Comparison of ENCODE assay signal across 7 cellular contexts in genomic region chr1:202968351-202968750, GRCh38. TPM values are rescaled to one million over a fixed set of nuclear protein-coding genes. Genes with fewer than 3 reads are reported as not detected.
DNase-seq lines count a peak whose midpoint lies in the region; ATAC-seq, FAIRE-seq and TF ChIP-seq lines count a peak whose summit lies in the region.
"Had no signal": no experiment of that assay in that cellular context is flagged by ENCODE, and none has a peak within 500 bp of the region (broad histone marks: within the 10 kb centered on the region; RNA-seq: fewer than 3 reads in every experiment).

No MANE protein-coding gene starts in this region.

- no peaks in the 10 kb centered on the region for H3K27me3 ChIP-seq in right atrium auricular region
- no peaks in the 10 kb centered on the region for H3K27me3 ChIP-seq in keratinocyte (ENCODE audit: control insufficient read depth, extremely low read depth, insufficient read depth, low read length)
- no peaks in the 10 kb centered on the region for H3K27me3 ChIP-seq in uterus

- ATAC-seq in left ventricle myocardium superior, result no peak
- ATAC-seq in GM21529 (IDR thresholded peaks at IDR 0.05; ENCODE audit: unreplicated experiment), result no peak

- no peak overlapping the region for H3K4me2 ChIP-seq in keratinocyte (ENCODE audit: control insufficient read depth, extremely low read depth, insufficient read depth, low read depth, low read length)

- peaks cover 3% of the 10 kb centered on the region for H3K9me1 ChIP-seq in keratinocyte (ENCODE audit: control insufficient read depth, extremely low read depth, insufficient read depth, low read length)

- no peak for TF ChIP-seq POLR2A in uterus (IDR thresholded peaks at IDR 0.05)

- H3K9me3 ChIP-seq in right atrium auricular region, result no peaks in the 10 kb centered on the region
- H3K9me3 ChIP-seq in keratinocyte (ENCODE audit: control insufficient read depth, low read depth, low read length), result no peaks in the 10 kb centered on the region
- no peaks in the 10 kb centered on the region for H3K9me3 ChIP-seq in uterus

- no peaks in the 10 kb centered on the region for H4K20me1 ChIP-seq in keratinocyte (ENCODE audit: control insufficient read depth, extremely low read depth, insufficient read depth, low read length)

- intact Hi-C loops in left ventricle myocardium superior (cut with micrococcal nuclease) (no loop called here), uterus (cut with DNase I; ENCODE audit: low total_unique reads) (no loop called here)

- peak overlapping the region; percentile 97 to 98 for H3K27ac ChIP-seq in right atrium auricular region
- H3K27ac ChIP-seq in keratinocyte (ENCODE audit: control insufficient read depth, insufficient read depth, low read length), result no peak overlapping the region
- peak overlapping the region; percentile 94 to 95 for H3K27ac ChIP-seq in uterus

- H3K9ac ChIP-seq in keratinocyte (ENCODE audit: control insufficient read depth, extremely low read depth, insufficient read depth, low read length), result no peak overlapping the region

- TF ChIP-seq CTCF in right atrium auricular region (IDR thresholded peaks at IDR 0.05) (no peak), keratinocyte (optimal IDR thresholded peaks at IDR 0.05 in 1 of 3, IDR thresholded peaks at IDR 0.05 in 1 of 3, conservative IDR thresholded peaks at IDR 0.05 in 1 of 3; ENCODE audit: extremely low read depth in 1 of 3, insufficient read depth in 2 of 3, low read length in 3 of 3) (no peak), uterus (IDR thresholded peaks at IDR 0.05) (no peak)

- no peak overlapping the region for H3K4me3 ChIP-seq in right atrium auricular region
- no peak overlapping the region for H3K4me3 ChIP-seq in keratinocyte (ENCODE audit: control insufficient read depth in 2 of 3, extremely low read depth in 1 of 3, insufficient read depth in 2 of 3, low read depth in 1 of 3, low read length in 3 of 3)
- peak overlapping the region in 1 of 2 donors; percentile 57 for H3K4me3 ChIP-seq in uterus

- dilution Hi-C loops in keratinocyte (cut with MboI; ENCODE audit: extremely low pct_ligation_motif_present, low sequenced_read_pairs), result no loop called here

- H3K36me3 ChIP-seq in right atrium auricular region, result peaks cover 9% of the 10 kb centered on the region
- peaks cover 6 to 14% of the 10 kb centered on the region in 2 experiments for H3K36me3 ChIP-seq in keratinocyte (ENCODE audit: control insufficient read depth in 2 of 2, extremely low read depth in 1 of 2, insufficient read depth in 2 of 2, low read length in 2 of 2)
- H3K36me3 ChIP-seq in uterus, result no peaks in the 10 kb centered on the region

- DNase-seq in right atrium auricular region (ENCODE audit: low spot score) (no peak), left ventricle myocardium superior (no peak), keratinocyte (ENCODE audit: low read depth, low spot score) (no peak), uterus (no peak), HCEC 1CT (no peak)

- H3K79me2 ChIP-seq in keratinocyte (ENCODE audit: control insufficient read depth, insufficient read depth, low read length), result peaks cover 17% of the 10 kb centered on the region

- peaks cover 0 to 47% of the 10 kb centered on the region in 2 donors for H3K4me1 ChIP-seq in right atrium auricular region
- peaks cover 36% of the 10 kb centered on the region for H3K4me1 ChIP-seq in keratinocyte (ENCODE audit: control insufficient read depth, extremely low read depth, insufficient read depth, low read length)
- no peaks in the 10 kb centered on the region for H3K4me1 ChIP-seq in uterus

- peak overlapping the region; percentile 23 for H2AFZ ChIP-seq in keratinocyte (ENCODE audit: control insufficient read depth, low read length)

- FAIRE-seq in keratinocyte (lab: Jason Lieb, UNC), result no peak
- FAIRE-seq: colon had no signal

RNA-seq across cellular contexts. Expression of gene CYB5R1, which starts 1.3 kb away (rescaled TPM):
- total RNA-seq in right atrium auricular region, result 100 to 1,000 TPM in 1 of 2 donors, 10 to 100 TPM in 1; 85.9 to 104 TPM
- 104 TPM for total RNA-seq in left ventricle myocardium superior
- polyA plus RNA-seq in keratinocyte, result 199 to 336 TPM (median 232 TPM) in 3 replicates
- polyA plus RNA-seq in keratinocyte (2011; ENCODE audit: low read depth), result 186 TPM
- 251 and 266 TPM in 2 replicates for polyA plus RNA-seq in keratinocyte (2011; cell fraction: cytosol; rRNA removed)
- 527 and 532 TPM in 2 replicates for polyA plus RNA-seq in keratinocyte (2011; cell fraction: nucleus; rRNA removed)
- polyA plus RNA-seq in keratinocyte (2012; ENCODE audit: low replicate concordance), result 177 and 371 TPM in 2 replicates
- 97.4 to 240 TPM (median 168 TPM) in 3 replicates for polyA minus RNA-seq in keratinocyte
- polyA minus RNA-seq in keratinocyte (2011; cell fraction: cytosol; rRNA and poly(A)+ RNA removed), result 159 TPM
- polyA minus RNA-seq in keratinocyte (2011; cell fraction: nucleus; rRNA and poly(A)+ RNA removed), result 206 and 253 TPM in 2 replicates
- 100 to 1,000 TPM in 1 of 4 donors, 10 to 100 TPM in 3; 25.6 to 110 (median 45.8) TPM for total RNA-seq in uterus

RNA-seq across cellular contexts. Expression of gene ADIPOR1, which starts 10.2 kb away (rescaled TPM):
- 100 to 1,000 TPM; 124 to 141 TPM for total RNA-seq in right atrium auricular region
- 88.1 TPM for total RNA-seq in left ventricle myocardium superior
- 223 to 336 TPM (median 260 TPM) in 3 replicates for polyA plus RNA-seq in keratinocyte
- 70.4 TPM for polyA plus RNA-seq in keratinocyte (2011; ENCODE audit: low read depth)
- polyA plus RNA-seq in keratinocyte (2011; cell fraction: cytosol; rRNA removed), result 311 and 372 TPM in 2 replicates
- polyA plus RNA-seq in keratinocyte (2011; cell fraction: nucleus; rRNA removed), result 146 and 152 TPM in 2 replicates
- 121 and 228 TPM in 2 replicates for polyA plus RNA-seq in keratinocyte (2012; ENCODE audit: low replicate concordance)
- polyA minus RNA-seq in keratinocyte, result 244 to 467 TPM (median 333 TPM) in 3 replicates
- 320 TPM for polyA minus RNA-seq in keratinocyte (2011; cell fraction: cytosol; rRNA and poly(A)+ RNA removed)
- polyA minus RNA-seq in keratinocyte (2011; cell fraction: nucleus; rRNA and poly(A)+ RNA removed), result 60.1 and 94.5 TPM in 2 replicates
- 10 to 100 TPM; 38.7 to 53.8 (median 47.9) TPM for total RNA-seq in uterus

RNA-seq across cellular contexts. Expression of gene TMEM183A, which starts 38.8 kb away (rescaled TPM):
- 10 to 100 TPM; 29.6 to 39.1 TPM for total RNA-seq in right atrium auricular region
- total RNA-seq in left ventricle myocardium superior, result 24.3 TPM
- 87.4 to 91.8 TPM (median 88.2 TPM) in 3 replicates for polyA plus RNA-seq in keratinocyte
- polyA plus RNA-seq in keratinocyte (2011; ENCODE audit: low read depth), result 34.0 TPM
- polyA plus RNA-seq in keratinocyte (2011; cell fraction: cytosol; rRNA removed), result 88.9 and 91.5 TPM in 2 replicates
- 62.8 and 67.7 TPM in 2 replicates for polyA plus RNA-seq in keratinocyte (2011; cell fraction: nucleus; rRNA removed)
- 48.0 and 50.4 TPM in 2 replicates for polyA plus RNA-seq in keratinocyte (2012; ENCODE audit: low replicate concordance)
- polyA minus RNA-seq in keratinocyte, result 96.0 to 123 TPM (median 119 TPM) in 3 replicates
- polyA minus RNA-seq in keratinocyte (2011; cell fraction: cytosol; rRNA and poly(A)+ RNA removed), result 58.3 TPM
- polyA minus RNA-seq in keratinocyte (2011; cell fraction: nucleus; rRNA and poly(A)+ RNA removed), result 16.4 and 30.5 TPM in 2 replicates
- total RNA-seq in uterus, result 100 to 1,000 TPM in 1 of 4 donors, 10 to 100 TPM in 3; 25.9 to 109 (median 68.1) TPM

RNA-seq across cellular contexts. Expression of gene KLHL12, which starts 41.3 kb away (rescaled TPM):
- total RNA-seq in right atrium auricular region (10 to 100 TPM; 13.9 to 18.4 TPM), left ventricle myocardium superior (18.8 TPM), uterus (10 to 100 TPM in 3 of 4 donors, 1 to 10 TPM in 1; 6.4 to 34.1 (median 20.4) TPM)
- polyA plus RNA-seq in keratinocyte, result 26.4 to 32.3 TPM (median 28.6 TPM) in 3 replicates
- 34.5 TPM for polyA plus RNA-seq in keratinocyte (2011; ENCODE audit: low read depth)
- polyA plus RNA-seq in keratinocyte (2011; cell fraction: cytosol; rRNA removed), result 17.5 and 30.2 TPM in 2 replicates
- 30.2 and 36.0 TPM in 2 replicates for polyA plus RNA-seq in keratinocyte (2011; cell fraction: nucleus; rRNA removed)
- polyA plus RNA-seq in keratinocyte (2012; ENCODE audit: low replicate concordance), result 14.5 and 20.5 TPM in 2 replicates
- polyA minus RNA-seq in keratinocyte, result 22.4 to 36.2 TPM (median 31.7 TPM) in 3 replicates
- polyA minus RNA-seq in keratinocyte (2011; cell fraction: cytosol; rRNA and poly(A)+ RNA removed), result 15.5 TPM
- 13.5 and 19.1 TPM in 2 replicates for polyA minus RNA-seq in keratinocyte (2011; cell fraction: nucleus; rRNA and poly(A)+ RNA removed)

RNA-seq across cellular contexts. Expression of gene PPFIA4, which starts 57.9 kb away (rescaled TPM):
- total RNA-seq in right atrium auricular region, result 10 to 100 TPM; 16.3 to 19.2 TPM
- 21.3 TPM for total RNA-seq in left ventricle myocardium superior
- 0.63 to 4.2 TPM (median 2.3 TPM) in 3 replicates for polyA plus RNA-seq in keratinocyte
- polyA plus RNA-seq in keratinocyte (2011; ENCODE audit: low read depth), result 1.1 TPM
- 0.64 and 0.72 TPM in 2 replicates for polyA plus RNA-seq in keratinocyte (2011; cell fraction: cytosol; rRNA removed)
- polyA plus RNA-seq in keratinocyte (2011; cell fraction: nucleus; rRNA removed), result 12.0 and 14.7 TPM in 2 replicates
- polyA plus RNA-seq in keratinocyte (2012; ENCODE audit: low replicate concordance), result 0.87 and 1.6 TPM in 2 replicates
- 5.5 to 7.4 TPM (median 6.7 TPM) in 3 replicates for polyA minus RNA-seq in keratinocyte
- polyA minus RNA-seq in keratinocyte (2011; cell fraction: cytosol; rRNA and poly(A)+ RNA removed), result not detected
- 4.6 and 5.4 TPM in 2 replicates for polyA minus RNA-seq in keratinocyte (2011; cell fraction: nucleus; rRNA and poly(A)+ RNA removed)
- 1 to 10 TPM in 2 of 4 donors, under 1 TPM in 1, not detected in 1; 0.26 to 7.6 (median 6.5) TPM for total RNA-seq in uterus
